Comparison of ENCODE assay signal across 2 cellular contexts in genomic region chr17:80224683-80225082, GRCh38.
TF ChIP-seq lines count a peak whose summit lies in the region.

No MANE protein-coding gene starts in this region.

TF ChIP-seq in GM23338, 12 proteins besides CTCF, POLR2A, EP300 and RAD21:
- no peak for TF ChIP-seq ZNF114 (CRISPR knock-in tag; IDR thresholded peaks at IDR 0.05)
- no peak for TF ChIP-seq JUNB (IDR thresholded peaks at IDR 0.05; ENCODE audit: unreplicated experiment)
- TF ChIP-seq ZNF462 (CRISPR knock-in tag; IDR thresholded peaks at IDR 0.05): no peak
- no peak for TF ChIP-seq REST (IDR thresholded peaks at IDR 0.05; ENCODE audit: unreplicated experiment)
- TF ChIP-seq ETS1 (IDR thresholded peaks at IDR 0.05): no peak
- TF ChIP-seq STAT1 (IDR thresholded peaks at IDR 0.05; ENCODE audit: unreplicated experiment): no peak
- no peak for TF ChIP-seq CREB1 (CRISPR knock-in tag; IDR thresholded peaks at IDR 0.05; ENCODE audit: low read depth)
- no peak for TF ChIP-seq NANOG (IDR thresholded peaks at IDR 0.05; ENCODE audit: borderline replicate concordance)
- TF ChIP-seq EZH2 (IDR thresholded peaks at IDR 0.05; ENCODE audit: low read depth, unreplicated experiment): no peak
- TF ChIP-seq EZH2phosphoT487 (IDR thresholded peaks at IDR 0.05; ENCODE audit: unreplicated experiment): no peak
- TF ChIP-seq POLR2AphosphoS5 (IDR thresholded peaks at IDR 0.05; ENCODE audit: low read depth): no peak
- no peak for TF ChIP-seq ZNF331 (CRISPR knock-in tag; IDR thresholded peaks at IDR 0.05; ENCODE audit: low read depth)

TF ChIP-seq in H1, 55 proteins besides CTCF, POLR2A, EP300 and RAD21:
- TF ChIP-seq SIRT6 (IDR thresholded peaks at IDR 0.05; ENCODE audit: low read length) (no peak), TAF1 (IDR thresholded peaks at IDR 0.05; ENCODE audit: low read depth, low read length) (no peak), KDM1A (IDR thresholded peaks at IDR 0.05; ENCODE audit: borderline replicate concordance, low read length) (no peak), SP1 (IDR thresholded peaks at IDR 0.05; ENCODE audit: low read depth, low read length) (no peak), NRF1 (IDR thresholded peaks at IDR 0.05; ENCODE audit: low read depth, low read length) (no peak), KDM4A (IDR thresholded peaks at IDR 0.05; ENCODE audit: low read depth, low read length, severe bottlenecking) (no peak), HDAC6 (IDR thresholded peaks at IDR 0.05; ENCODE audit: low read depth, low read length) (no peak), CBX5 (IDR thresholded peaks at IDR 0.05; ENCODE audit: low read depth, low read length) (no peak), ZNF274 (IDR thresholded peaks at IDR 0.05; ENCODE audit: borderline replicate concordance, extremely low read depth, low read length) (no peak), GABPA (IDR thresholded peaks at IDR 0.05; ENCODE audit: borderline replicate concordance, insufficient read depth, low read length) (no peak), USF2 (IDR thresholded peaks at IDR 0.05; ENCODE audit: low read length) (no peak), PHF8 (conservative IDR thresholded peaks at IDR 0.05; ENCODE audit: low read depth, low read length) (no peak), SRF (IDR thresholded peaks at IDR 0.05; ENCODE audit: low read depth, low read length) (no peak), RXRA (IDR thresholded peaks at IDR 0.05; ENCODE audit: insufficient read depth, low read depth, low read length) (no peak)
